ENCODE assay signal across 8 cellular contexts in genomic region chr18:26574958-26575864, GRCh38. TPM values are rescaled to one million over a fixed set of nuclear protein-coding genes. Genes with fewer than 3 reads are reported as not detected.
A peak's percentile ranks its signal among the peaks of the same experiment; 100 is the strongest.
DNase-seq lines count a peak whose midpoint lies in the region; ATAC-seq and TF ChIP-seq lines count a peak whose summit lies in the region.

No MANE protein-coding gene starts in this region.

- H3K27me3 ChIP-seq in heart left ventricle, result peaks cover 0 to 35% (median 0%) of the 10 kb centered on the region in 9 donors

- peaks cover 5% of the 10 kb centered on the region for H3K4me1 Mint-ChIP-seq in activated T-helper 17 cell treated with anti-CD3 and anti-CD28 coated beads, Interleukin-2, amount 50 U/mL, for 72 hours

- WGBS in heart left ventricle, 4 donors, result 7 to 10% (median 8%) methylated on average over 18 to 27 of the region's 27 CpGs

- H3K9me3 Mint-ChIP-seq in activated T-helper 17 cell treated with anti-CD3 and anti-CD28 coated beads, Interleukin-2, amount 50 U/mL, for 72 hours, result no peaks in the 10 kb centered on the region

- no peaks in the 10 kb centered on the region for H3K36me3 ChIP-seq in heart left ventricle

- peaks cover 48% of the 10 kb centered on the region for H3K27me3 Mint-ChIP-seq in activated T-helper 17 cell treated with anti-CD3 and anti-CD28 coated beads, Interleukin-2, amount 50 U/mL, for 72 hours

- no peak for TF ChIP-seq CTCF in heart left ventricle (IDR thresholded peaks at IDR 0.05)

- no peak overlapping the region for H3K27ac Mint-ChIP-seq in activated T-helper 17 cell treated with anti-CD3 and anti-CD28 coated beads, Interleukin-2, amount 50 U/mL, for 72 hours

- no peaks in the 10 kb centered on the region for H3K36me3 Mint-ChIP-seq in activated T-helper 17 cell treated with anti-CD3 and anti-CD28 coated beads, Interleukin-2, amount 50 U/mL, for 72 hours (ENCODE audit: low read depth)

- H3K4me3 Mint-ChIP-seq in activated T-helper 17 cell treated with anti-CD3 and anti-CD28 coated beads, Interleukin-2, amount 50 U/mL, for 72 hours, result peak overlapping the region; percentile 33

- no peak overlapping the region for H3K27ac ChIP-seq in heart left ventricle

- DNase-seq in COR-L47 (lab: John Stamatoyannopoulos, UW), result peak; percentile 76
- DNase-seq in HT-29 (ENCODE audit: low spot score), result peak; percentile 59
- DNase-seq in heart left ventricle, result peak; percentile 7 to 76 (median 38)
- DNase-seq in posterior vena cava (ENCODE audit: low spot score), result peak; percentile 86
- no peak for DNase-seq in stimulated activated naive CD4-positive, alpha-beta T cell treated with Interleukin-2 at 50 U/mL for 16 hours (lab: John Stamatoyannopoulos, UW)

- peaks cover 0 to 8% (median 0%) of the 10 kb centered on the region in 12 donors for H3K4me1 ChIP-seq in heart left ventricle

- H3K9me3 ChIP-seq in heart left ventricle, result no peaks in the 10 kb centered on the region

- peak overlapping the region; percentile 7 to 61 (median 44) for H3K4me3 ChIP-seq in heart left ventricle

- intact Hi-C loops in heart left ventricle (cut with DNase I), result no loop called here
- intact Hi-C loops in posterior vena cava (cut with DNase I), result no loop called here

- no peak for TF ChIP-seq POLR2A in heart left ventricle (IDR thresholded peaks at IDR 0.05)

- no peak for ATAC-seq in activated T-helper 17 cell treated with anti-CD3 and anti-CD28 coated beads, Interleukin-2, amount 50 U/mL, for 72 hours (replicated peaks)
- peak; percentile 31 to 52 (median 40) for ATAC-seq in heart left ventricle
- ATAC-seq in HG02870 (IDR thresholded peaks at IDR 0.05; ENCODE audit: unreplicated experiment), result no peak
- ATAC-seq in HG03354 (IDR thresholded peaks at IDR 0.05; ENCODE audit: poor library complexity, severe bottlenecking, unreplicated experiment), result no peak

RNA-seq across cellular contexts. Expression of gene KCTD1, which starts 26.9 kb away (rescaled TPM):
- 23.4 and 29.5 TPM in 2 replicates for total RNA-seq in HT-29 (2014; rRNA removed; shearing (Covaris generic))
- total RNA-seq in activated T-helper 17 cell treated with anti-CD3 and anti-CD28 coated beads, Interleukin-2, amount 50 U/mL, for 72 hours, result 1 to 10 TPM; 2.0 to 3.2 TPM
- 10 to 100 TPM in 4 of 9 donors, 1 to 10 TPM in 5; 8.4 to 21.8 (median 10.0) TPM for total RNA-seq in heart left ventricle
- polyA plus RNA-seq in heart left ventricle, result 1 to 10 TPM; 4.8 to 7.8 TPM
- total RNA-seq in posterior vena cava, result 1 to 10 TPM; 8.5 to 9.2 TPM

Comparison
In these comparisons a context has a peak if more than half of its experiments do, and no peak if none do; other contexts are left out.
1. ATAC-seq: peak in heart left ventricle (4 of 4); none in activated T-helper 17 cell treated with anti-CD3 and anti-CD28 coated beads, Interleukin-2, amount 50 U/mL, for 72 hours (single experiment), HG02870 (single experiment) and HG03354 (single experiment).